In the genomic region with DNA sequence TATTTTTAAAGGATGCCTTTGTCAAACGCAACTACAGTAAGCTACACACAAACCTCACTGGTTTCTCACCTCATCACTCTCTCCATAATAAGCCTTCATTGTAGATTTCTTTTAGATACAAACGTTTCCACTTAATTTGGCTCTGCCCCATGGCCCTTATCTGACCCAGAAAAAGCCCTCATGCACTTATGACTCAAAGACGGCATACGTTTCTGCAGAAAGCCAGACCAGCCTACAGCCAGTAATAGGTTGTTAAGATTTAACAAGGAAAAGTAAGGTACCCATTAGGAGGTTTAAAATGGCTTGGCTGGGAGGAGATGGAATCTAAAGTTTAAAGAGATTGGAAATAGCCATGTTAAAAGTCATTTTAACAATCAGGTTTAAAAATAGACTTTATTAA, we compare ENCODE assay signal across 17 cellular contexts.
"Had no signal": no experiment of that assay in that cellular context is flagged by ENCODE, and none has a peak within 500 bp of the region (broad histone marks: within the 10 kb centered on the region; RNA-seq: fewer than 3 reads in every experiment).

No MANE protein-coding gene starts in this region.

- H3K36me3 ChIP-seq: esophagus squamous epithelium, gastroesophageal sphincter, neutrophil, right atrium auricular region, thyroid gland had no signal

- DNase-seq: activated CD4-positive, alpha-beta T cell treated with anti-CD3 and anti-CD28 coated beads, Interleukin-2, amount 50 U/mL, for 4 hours; activated CD4-positive, CD25-positive, alpha-beta regulatory T cell treated with anti-CD3 and anti-CD28 coated beads, Interleukin-2, amount 50 U/mL, for 72 hours; activated gamma-delta T cell; activated T-cell treated with anti-CD3 and anti-CD28 coated beads, Interleukin-2, amount 50 U/mL, for 4 hours; anterior cingulate cortex; esophagus squamous epithelium; hippocampal formation; left cardiac atrium; naive B cell; posterior cingulate gyrus; thyroid gland had no signal

- H3K4me1 Mint-ChIP-seq: naive B cell had no signal

- H3K27me3 ChIP-seq: esophagus squamous epithelium, gastroesophageal sphincter, neutrophil, right atrium auricular region, thyroid gland had no signal

- H3K36me3 Mint-ChIP-seq: activated naive CD8-positive, alpha-beta T cell; naive B cell had no signal

- H3K4me3 Mint-ChIP-seq: activated naive CD8-positive, alpha-beta T cell; activated T-cell treated with anti-CD3 and anti-CD28 coated beads, Interleukin-2, amount 50 U/mL, for 4 hours; naive B cell had no signal

- H3K27ac ChIP-seq: esophagus squamous epithelium, gastroesophageal sphincter, neutrophil, right atrium auricular region, skin epidermis, thyroid gland had no signal

- H3K9me3 ChIP-seq: esophagus squamous epithelium, gastroesophageal sphincter, neutrophil, right atrium auricular region, thyroid gland had no signal

- H3K27me3 Mint-ChIP-seq: activated naive CD8-positive, alpha-beta T cell; naive B cell had no signal

- H3K4me3 ChIP-seq: esophagus squamous epithelium, gastroesophageal sphincter, lung, right atrium auricular region, skin epidermis, thyroid gland had no signal

- H3K27ac Mint-ChIP-seq: activated naive CD8-positive, alpha-beta T cell; naive B cell had no signal

- H3K4me1 ChIP-seq: esophagus squamous epithelium, gastroesophageal sphincter, thyroid gland had no signal
